In genomic region chr9:93309889-93310425, GRCh38 we compare ENCODE assay signal across 1 cellular context.
TF ChIP-seq lines count a peak whose summit lies in the region.

No MANE protein-coding gene starts in this region.

TF ChIP-seq in K562, 482 proteins besides CTCF, POLR2A, EP300 and RAD21 (continued from another document):
- TF ChIP-seq, protein P1, sequence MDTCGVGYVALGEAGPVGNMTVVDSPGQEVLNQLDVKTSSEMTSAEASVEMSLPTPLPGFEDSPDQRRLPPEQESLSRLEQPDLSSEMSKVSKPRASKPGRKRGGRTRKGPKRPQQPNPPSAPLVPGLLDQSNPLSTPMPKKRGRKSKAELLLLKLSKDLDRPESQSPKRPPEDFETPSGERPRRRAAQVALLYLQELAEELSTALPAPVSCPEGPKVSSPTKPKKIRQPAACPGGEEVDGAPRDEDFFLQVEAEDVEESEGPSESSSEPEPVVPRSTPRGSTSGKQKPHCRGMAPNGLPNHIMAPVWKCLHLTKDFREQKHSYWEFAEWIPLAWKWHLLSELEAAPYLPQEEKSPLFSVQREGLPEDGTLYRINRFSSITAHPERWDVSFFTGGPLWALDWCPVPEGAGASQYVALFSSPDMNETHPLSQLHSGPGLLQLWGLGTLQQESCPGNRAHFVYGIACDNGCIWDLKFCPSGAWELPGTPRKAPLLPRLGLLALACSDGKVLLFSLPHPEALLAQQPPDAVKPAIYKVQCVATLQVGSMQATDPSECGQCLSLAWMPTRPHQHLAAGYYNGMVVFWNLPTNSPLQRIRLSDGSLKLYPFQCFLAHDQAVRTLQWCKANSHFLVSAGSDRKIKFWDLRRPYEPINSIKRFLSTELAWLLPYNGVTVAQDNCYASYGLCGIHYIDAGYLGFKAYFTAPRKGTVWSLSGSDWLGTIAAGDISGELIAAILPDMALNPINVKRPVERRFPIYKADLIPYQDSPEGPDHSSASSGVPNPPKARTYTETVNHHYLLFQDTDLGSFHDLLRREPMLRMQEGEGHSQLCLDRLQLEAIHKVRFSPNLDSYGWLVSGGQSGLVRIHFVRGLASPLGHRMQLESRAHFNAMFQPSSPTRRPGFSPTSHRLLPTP (IDR thresholded peaks at IDR 0.05; ENCODE audit: borderline replicate concordance, extremely low read depth, insufficient read length) = no peak
- TF ChIP-seq ZNF174 (CRISPR knock-in tag; IDR thresholded peaks at IDR 0.05) = no peak
- TF ChIP-seq PHB2 (IDR thresholded peaks at IDR 0.05; ENCODE audit: low read depth) = no peak
- TF ChIP-seq MYNN (IDR thresholded peaks at IDR 0.05) = no peak
- no peak for TF ChIP-seq MYNN (CRISPR knock-in tag; IDR thresholded peaks at IDR 0.05)
- TF ChIP-seq, protein P2, sequence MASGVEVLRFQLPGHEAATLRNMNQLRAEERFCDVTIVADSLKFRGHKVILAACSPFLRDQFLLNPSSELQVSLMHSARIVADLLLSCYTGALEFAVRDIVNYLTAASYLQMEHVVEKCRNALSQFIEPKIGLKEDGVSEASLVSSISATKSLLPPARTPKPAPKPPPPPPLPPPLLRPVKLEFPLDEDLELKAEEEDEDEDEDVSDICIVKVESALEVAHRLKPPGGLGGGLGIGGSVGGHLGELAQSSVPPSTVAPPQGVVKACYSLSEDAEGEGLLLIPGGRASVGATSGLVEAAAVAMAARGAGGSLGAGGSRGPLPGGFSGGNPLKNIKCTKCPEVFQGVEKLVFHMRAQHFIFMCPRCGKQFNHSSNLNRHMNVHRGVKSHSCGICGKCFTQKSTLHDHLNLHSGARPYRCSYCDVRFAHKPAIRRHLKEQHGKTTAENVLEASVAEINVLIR (CRISPR knock-in tag; IDR thresholded peaks at IDR 0.05) = no peak
- TF ChIP-seq MXI1 (IDR thresholded peaks at IDR 0.05; ENCODE audit: low read depth, low read length) = no peak
- TF ChIP-seq MECOM (CRISPR knock-in tag; IDR thresholded peaks at IDR 0.05) = no peak
- no peak for TF ChIP-seq ARID4B (CRISPR knock-in tag; IDR thresholded peaks at IDR 0.05)
- TF ChIP-seq, protein P3, sequence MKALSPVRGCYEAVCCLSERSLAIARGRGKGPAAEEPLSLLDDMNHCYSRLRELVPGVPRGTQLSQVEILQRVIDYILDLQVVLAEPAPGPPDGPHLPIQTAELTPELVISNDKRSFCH (CRISPR knock-in tag; IDR thresholded peaks at IDR 0.05) = no peak
- TF ChIP-seq, protein P3 (tag; IDR thresholded peaks at IDR 0.05) = no peak
- no peak for TF ChIP-seq NFIX (CRISPR knock-in tag; IDR thresholded peaks at IDR 0.05; ENCODE audit: low read depth)
